In the genomic region with DNA sequence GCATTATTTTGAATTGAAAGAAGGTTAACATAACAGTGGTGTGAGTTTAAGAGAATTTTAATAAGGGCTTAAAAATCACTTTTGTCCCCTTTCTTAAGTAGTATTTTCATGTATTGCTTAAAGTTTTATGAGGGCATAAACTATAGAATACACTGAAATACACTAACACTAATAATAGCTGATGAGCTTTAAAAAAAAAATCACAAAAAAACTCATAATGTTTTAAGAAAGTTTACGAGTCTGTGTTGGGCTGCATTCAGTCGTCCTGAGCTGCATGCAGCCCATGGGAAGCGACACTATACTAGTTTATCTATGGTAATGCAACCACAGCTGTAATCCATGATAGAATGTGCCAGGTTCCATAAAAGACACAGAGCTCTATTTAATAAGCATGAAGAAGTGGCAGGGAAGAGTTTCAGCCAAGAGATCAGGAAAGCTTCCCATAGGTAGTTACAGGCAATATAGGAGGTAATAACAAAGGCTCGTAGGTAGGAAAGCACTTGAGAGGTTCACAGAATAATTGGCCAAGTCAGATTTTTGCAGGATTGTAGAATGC, we compare ENCODE assay signal across 17 cellular contexts. TPM values are rescaled to one million over a fixed set of nuclear protein-coding genes. Genes with fewer than 3 reads are reported as not detected.
DNase-seq lines count a peak whose midpoint lies in the region; ATAC-seq and TF ChIP-seq lines count a peak whose summit lies in the region.
"Had no signal": no experiment of that assay in that cellular context is flagged by ENCODE, and none has a peak within 500 bp of the region (broad histone marks: within the 10 kb centered on the region; RNA-seq: fewer than 3 reads in every experiment).

No MANE protein-coding gene starts in this region.

- no peak overlapping the region for H3K4me3 ChIP-seq in mammary epithelial cell (replicated peaks in 1 of 3; ENCODE audit: insufficient read depth in 1 of 3, low read depth in 2 of 3, low read length in 3 of 3)
- peak overlapping the region; percentile 53 for H3K4me3 ChIP-seq in endodermal cell (ENCODE audit: low read length)
- no peak overlapping the region for H3K4me3 ChIP-seq in aorta (ENCODE audit: low read length in 2 of 2)
- H3K4me3 ChIP-seq: GM23338 had no signal

- in situ Hi-C loops in mammary epithelial cell (cut with MboI; ENCODE audit: low sequenced_read_pairs in 2 of 2) = loop anchor here in 1 of 2 donors (10.0 kb wide), 1 partner anchor 129 kb away; no protein-coding TSS in a partner anchor

- ATAC-seq in aorta (ENCODE audit: low FRiP score) (no peak), GM21786 (IDR thresholded peaks at IDR 0.05; ENCODE audit: unreplicated experiment) (no peak)
- ATAC-seq: GM23338 had no signal

- H3K27me3 Mint-ChIP-seq in MCF 10A (ENCODE audit: insufficient read depth, unreplicated experiment) (no peaks in the 10 kb centered on the region), endodermal cell (ENCODE audit: insufficient read depth) (no peaks in the 10 kb centered on the region), nephron (ENCODE audit: low read depth) (no peaks in the 10 kb centered on the region)
- H3K27me3 Mint-ChIP-seq: CD8-positive, alpha-beta memory T cell had no signal

- H3K9me3 Mint-ChIP-seq in MCF 10A (ENCODE audit: unreplicated experiment) (no peaks in the 10 kb centered on the region), endodermal cell (no peaks in the 10 kb centered on the region), nephron (no peaks in the 10 kb centered on the region)
- H3K9me3 Mint-ChIP-seq: CD14-positive monocyte; CD8-positive, alpha-beta memory T cell; GM23338 had no signal

- BruUV-seq in MCF 10A (replicated peaks; lab: Mats Ljungman, UMichigan) (no TSS peak), mammary epithelial cell (replicated peaks; lab: Mats Ljungman, UMichigan) (no TSS peak)

- H3K9me3 ChIP-seq in mammary epithelial cell (replicated peaks; ENCODE audit: insufficient read depth, low read length) (no peaks in the 10 kb centered on the region), endodermal cell (ENCODE audit: control insufficient read depth, low read length) (no peaks in the 10 kb centered on the region), aorta (ENCODE audit: control insufficient read depth, low read length) (no peaks in the 10 kb centered on the region)
- H3K9me3 ChIP-seq: Caco-2 had no signal

- H3K79me2 ChIP-seq in mammary epithelial cell (ENCODE audit: insufficient read depth, low read length) = peaks cover 91% of the 10 kb centered on the region

- peak overlapping the region; percentile 2 for H3K27ac Mint-ChIP-seq in MCF 10A (ENCODE audit: low read depth, unreplicated experiment)
- H3K27ac Mint-ChIP-seq in endodermal cell = peak overlapping the region; percentile 16
- H3K27ac Mint-ChIP-seq in nephron = no peak overlapping the region
- H3K27ac Mint-ChIP-seq: GM23338 had no signal

- H3K36me3 ChIP-seq in mammary epithelial cell (ENCODE audit: insufficient read depth, low read length) (peaks cover 4% of the 10 kb centered on the region), endodermal cell (ENCODE audit: control insufficient read depth, insufficient read depth, low read length) (peaks cover 63% of the 10 kb centered on the region), aorta (ENCODE audit: control insufficient read depth in 1 of 2, insufficient read depth in 2 of 2, low read length in 1 of 2) (no peaks in the 10 kb centered on the region)

- no peaks in the 10 kb centered on the region for H4K20me1 ChIP-seq in mammary epithelial cell (ENCODE audit: insufficient read depth, low read length)

- intact Hi-C loops in MCF 10A (cut with micrococcal nuclease) = no loop called here
- intact Hi-C loops in mammary epithelial cell (cut with micrococcal nuclease) = loop anchor here (10.0 kb wide), 1 partner anchor 449 kb away; no protein-coding TSS in a partner anchor
- intact Hi-C loops in aorta (cut with DNase I) = no loop called here

- 98% methylated on average over 4 of the region's 4 CpGs for whole genome bisulfite sequencing in mammary epithelial cell (ENCODE audit: low coverage, missing lambda C conversion rate)
- 88 to 90% methylated on average over 1 to 4 of the region's 4 CpGs for WGBS in endodermal cell (ENCODE audit: insufficient coverage in 1 of 2, insufficient read length in 1 of 2), 2 experiments
- WGBS in aorta, 2 donors = 78 to 81% methylated on average over 4 of the region's 4 CpGs

- POLR2A ChIA-PET in MCF 10A (lab: Yijun Ruan, JAX) = interaction anchor here (0.5 kb wide), 1 partner anchor 32 kb away, joined by 3 read pairs; no protein-coding TSS in a partner anchor

- no peak overlapping the region for H3K4me2 ChIP-seq in mammary epithelial cell (ENCODE audit: insufficient read depth, low read depth, low read length)
- H3K4me2 ChIP-seq: GM23338 had no signal

- H3K27ac ChIP-seq in mammary epithelial cell (ENCODE audit: insufficient read depth, low read depth, low read length) (no peak overlapping the region), endodermal cell (ENCODE audit: low read depth, low read length) (no peak overlapping the region), aorta (ENCODE audit: low read depth in 1 of 2, low read length in 2 of 2) (no peak overlapping the region)
- H3K27ac ChIP-seq: 22Rv1 had no signal

- H3K27me3 ChIP-seq in mammary epithelial cell (ENCODE audit: insufficient read depth, low read length) (no peaks in the 10 kb centered on the region), endodermal cell (ENCODE audit: control insufficient read depth, insufficient read depth, low read length, poor library complexity, severe bottlenecking) (no peaks in the 10 kb centered on the region), aorta (ENCODE audit: control insufficient read depth in 1 of 2, insufficient read depth in 2 of 2, low read length in 1 of 2) (no peaks in the 10 kb centered on the region)

- CTCF ChIA-PET in MCF 10A (lab: Yijun Ruan, JAX) = interaction anchor here (0.6 to 1.3 kb wide), 4 partner anchors 35 to 718 kb away, joined by 3 read pairs; a partner anchor contains a TSS
- CTCF ChIA-PET in mammary epithelial cell (lab: Charles Lee; ENCODE audit: low non-redundant PET) = no interaction called here

- H3K4me1 Mint-ChIP-seq in MCF 10A (ENCODE audit: insufficient read depth, unreplicated experiment) = peaks cover 37% of the 10 kb centered on the region
- peaks cover 50% of the 10 kb centered on the region for H3K4me1 Mint-ChIP-seq in endodermal cell
- H3K4me1 Mint-ChIP-seq in nephron = peaks cover 36% of the 10 kb centered on the region

- TF ChIP-seq CTCF in MCF 10A (IDR thresholded peaks at IDR 0.05; ENCODE audit: unreplicated experiment) = no peak
- no peak for TF ChIP-seq CTCF in mammary epithelial cell (conservative IDR thresholded peaks at IDR 0.05 in 1 of 2, IDR thresholded peaks at IDR 0.05 in 1 of 2; ENCODE audit: extremely low read depth in 1 of 2, insufficient read depth in 1 of 2, low read depth in 1 of 2, low read length in 2 of 2)
- TF ChIP-seq CTCF in endodermal cell (conservative IDR thresholded peaks at IDR 0.05) = no peak
- TF ChIP-seq CTCF in nephron (IDR thresholded peaks at IDR 0.05; ENCODE audit: unreplicated experiment in 3 of 3) = no peak

- H3K4me1 ChIP-seq in mammary epithelial cell (ENCODE audit: insufficient read depth, low read length) (peaks cover 26% of the 10 kb centered on the region), endodermal cell (ENCODE audit: control insufficient read depth, insufficient read depth, low read length) (peaks cover 19% of the 10 kb centered on the region), aorta (ENCODE audit: control insufficient read depth in 1 of 2, insufficient read depth in 2 of 2, low read length in 2 of 2) (peaks cover 6 to 11% of the 10 kb centered on the region in 2 donors)

- no peak overlapping the region for H3K9ac ChIP-seq in mammary epithelial cell (ENCODE audit: insufficient read depth, low read length)
- no peak overlapping the region for H3K9ac ChIP-seq in endodermal cell (ENCODE audit: extremely low read depth, low read length, poor library complexity, severe bottlenecking)

- H3K4me3 Mint-ChIP-seq in MCF 10A (ENCODE audit: unreplicated experiment) = no peak overlapping the region
- no peak overlapping the region for H3K4me3 Mint-ChIP-seq in endodermal cell
- H3K4me3 Mint-ChIP-seq in nephron = peak overlapping the region in 2 of 3 experiments; percentile 2
- H3K4me3 Mint-ChIP-seq: CD14-positive monocyte, GM23338 had no signal

- H3K36me3 Mint-ChIP-seq in MCF 10A (ENCODE audit: insufficient read depth, unreplicated experiment) (peaks cover 36% of the 10 kb centered on the region), endodermal cell (ENCODE audit: low read depth) (peaks cover 30% of the 10 kb centered on the region), nephron (ENCODE audit: low read depth) (peaks cover 15% of the 10 kb centered on the region)

- dilution Hi-C loops in mammary epithelial cell (cut with HindIII; ENCODE audit: low sequenced_read_pairs) = loop anchor here (10.0 kb wide), 1 partner anchor 129 kb away; no protein-coding TSS in a partner anchor

- DNase-seq in MCF 10A (ENCODE audit: unreplicated experiment) = no peak
- no peak for DNase-seq in mammary epithelial cell
- DNase-seq in endodermal cell = no peak
- DNase-seq in aorta = no peak
- no peak for DNase-seq in D341Med (ENCODE audit: low spot score)
- no peak for DNase-seq in hepatic stellate cell (ENCODE audit: low spot score)
- DNase-seq: Caco-2; CD8-positive, alpha-beta memory T cell; DMS53; GF-D8; H7; IMR-90 had no signal

- no peak overlapping the region for H2AFZ ChIP-seq in mammary epithelial cell (ENCODE audit: low read depth, low read length)
- H2AFZ ChIP-seq: GM23338 had no signal

RNA-seq across cellular contexts. Expression of a gene that starts 4.5 kb away (rescaled TPM):
- total RNA-seq in MCF 10A (2022) (40.1 and 52.8 TPM in 2 replicates), mammary epithelial cell (10 to 100 TPM; 14.5 to 41.5 TPM), endodermal cell (10 to 100 TPM; 51.6 to 55.1 TPM), aorta (10 to 100 TPM; 19.6 to 25.5 TPM)
- polyA plus RNA-seq in mammary epithelial cell (6.9 TPM), aorta (10 to 100 TPM in 1 of 2 donors, 1 to 10 TPM in 1; 5.4 to 18.8 TPM)
- 11.1 TPM for polyA minus RNA-seq in mammary epithelial cell
- 18.7 TPM for polyA plus RNA-seq in endodermal cell (2013, experiment 1 of 2)
- 22.5 TPM for polyA plus RNA-seq in endodermal cell (2013, experiment 2 of 2)

RNA-seq across cellular contexts. Expression of a gene that starts 4.7 kb away (rescaled TPM):
- total RNA-seq in MCF 10A (2022) (34.2 and 36.4 TPM in 2 replicates), mammary epithelial cell (10 to 100 TPM; 12.5 to 26.4 TPM), endodermal cell (10 to 100 TPM; 69.1 to 74.8 TPM), aorta (10 to 100 TPM; 19.5 to 20.7 TPM)
- polyA plus RNA-seq in mammary epithelial cell (12.2 TPM), aorta (10 to 100 TPM; 12.9 to 15.7 TPM)
- 7.4 TPM for polyA minus RNA-seq in mammary epithelial cell
- 42.1 TPM for polyA plus RNA-seq in endodermal cell (2013, experiment 1 of 2)
- polyA plus RNA-seq in endodermal cell (2013, experiment 2 of 2) = 45.0 TPM

Comparison
In these comparisons a context has a peak if more than half of its experiments do, and no peak if none do; other contexts are left out.
1. H3K27ac Mint-ChIP-seq: peak in MCF 10A (single experiment) and endodermal cell (single experiment); none in nephron (0 of 3).
2. H3K4me3 Mint-ChIP-seq: peak in nephron (2 of 3); none in MCF 10A (single experiment) and endodermal cell (single experiment).